34 cellular contexts compared by ENCODE assay signal in the genomic region with DNA sequence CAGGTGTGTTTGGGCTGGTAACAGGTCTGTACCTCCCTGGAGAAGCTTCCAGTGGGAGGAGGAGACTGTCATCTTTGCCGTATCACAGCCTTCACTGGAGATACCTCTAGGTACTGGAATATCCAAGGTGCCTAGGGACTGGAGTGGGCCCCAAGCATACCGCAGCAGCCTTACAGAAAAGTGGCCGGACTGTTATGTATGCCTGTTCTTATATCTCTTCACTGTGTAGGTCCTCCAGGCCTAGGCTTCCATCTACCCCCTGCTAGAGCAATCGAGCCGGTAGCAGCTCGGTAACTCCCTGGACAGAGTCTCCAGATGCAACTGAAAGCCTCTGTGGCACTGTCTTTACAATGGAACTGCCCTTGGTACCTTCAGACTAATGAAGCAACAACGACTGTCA.
"Had no signal": no experiment of that assay in that cellular context is flagged by ENCODE, and none has a peak within 500 bp of the region (broad histone marks: within the 10 kb centered on the region; RNA-seq: fewer than 3 reads in every experiment).

No MANE protein-coding gene starts in this region.

- DNase-seq: activated CD4-positive, alpha-beta memory T cell treated with anti-CD3 and anti-CD28 coated beads, Interleukin-2, amount 10 ng/mL, durations not matched to agents 7 days and 5 days; activated CD4-positive, alpha-beta T cell treated with anti-CD3 and anti-CD28 coated beads for 1 hour; activated CD4-positive, alpha-beta T cell treated with anti-CD3 and anti-CD28 coated beads for 36 hours; activated CD4-positive, alpha-beta T cell treated with anti-CD3 and anti-CD28 coated beads for 48 hours; activated CD4-positive, alpha-beta T cell treated with anti-CD3 and anti-CD28 coated beads, Interleukin-2, amount 10 ng/mL, durations not matched to agents 7 days and 5 days; activated CD4-positive, alpha-beta T cell treated with anti-CD3 and anti-CD28 coated beads, Interleukin-2, amount 50 U/mL, for 48 hours; activated CD4-positive, CD25-positive, alpha-beta regulatory T cell; activated CD8-positive, alpha-beta memory T cell treated with anti-CD3 and anti-CD28 coated beads for 24 hours; activated CD8-positive, alpha-beta memory T cell treated with anti-CD3 and anti-CD28 coated beads, Interleukin-2, amount 10 ng/mL, durations not matched to agents 7 days and 5 days; activated CD8-positive, alpha-beta memory T cell treated with anti-CD3 and anti-CD28 coated beads, Interleukin-2, amount 50 U/mL, for 48 hours; activated CD8-positive, alpha-beta T cell treated with anti-CD3 and anti-CD28 coated beads, Interleukin-2, amount 10 ng/mL, durations not matched to agents 7 days and 5 days; activated effector memory CD4-positive, alpha-beta T cell treated with Interleukin-2 at 50 U/mL for 16 hours; activated gamma-delta T cell; activated naive CD4-positive, alpha-beta T cell treated with anti-CD3 and anti-CD28 coated beads, Interleukin-2, amount 10 ng/mL, durations not matched to agents 7 days and 5 days; activated naive CD4-positive, alpha-beta T cell treated with Interleukin-2 at 50 U/mL for 16 hours; activated naive CD8-positive, alpha-beta T cell treated with anti-CD3 and anti-CD28 coated beads, Interleukin-2, amount 10 ng/mL, durations not matched to agents 7 days and 5 days; activated naive CD8-positive, alpha-beta T cell treated with anti-CD3 and anti-CD28 coated beads, Interleukin-2, amount 50 U/mL, for 24 hours; activated T-cell treated with anti-CD3 and anti-CD28 coated beads, Interleukin-2, amount 50 U/mL, for 24 hours; activated T-cell treated with anti-CD3 and anti-CD28 coated beads, Interleukin-2, amount 50 U/mL, for 48 hours; amygdala; anterior cingulate cortex; body of pancreas; brain microvascular endothelial cell; caudate nucleus; cerebellar nuclear complex; SW 1271; T-helper 1 cell; T-helper 2 cell; T-helper 9 cell; WERI-Rb-1 had no signal

- H3K27ac ChIP-seq: body of pancreas, brain microvascular endothelial cell, breast epithelium, cardiac muscle cell, WERI-Rb-1 had no signal

- ATAC-seq: activated CD4-positive, alpha-beta T cell treated with anti-CD3 and anti-CD28 coated beads for 36 hours; activated CD4-positive, CD25-positive, alpha-beta regulatory T cell treated with anti-CD3 and anti-CD28 coated beads, Interleukin-2, amount 50 U/mL, for 24 hours; activated CD8-positive, alpha-beta memory T cell treated with anti-CD3 and anti-CD28 coated beads, Interleukin-2, amount 10 ng/mL, durations not matched to agents 7 days and 5 days; activated CD8-positive, alpha-beta T cell treated with anti-CD3 and anti-CD28 coated beads, Interleukin-2, amount 10 ng/mL, durations not matched to agents 7 days and 5 days; activated naive CD8-positive, alpha-beta T cell treated with anti-CD3 and anti-CD28 coated beads, Interleukin-2, amount 50 U/mL, for 24 hours; body of pancreas; WTC11 had no signal

- H3K9me3 ChIP-seq: body of pancreas had no signal

- H3K36me3 ChIP-seq: brain microvascular endothelial cell, breast epithelium, cardiac muscle cell, WERI-Rb-1 had no signal

- H3K4me3 ChIP-seq: body of pancreas, breast epithelium, cardiac muscle cell had no signal

- H3K27me3 ChIP-seq: body of pancreas, brain microvascular endothelial cell, breast epithelium, cardiac muscle cell had no signal

- H3K4me1 ChIP-seq: body of pancreas, breast epithelium had no signal
